In the genomic region with DNA sequence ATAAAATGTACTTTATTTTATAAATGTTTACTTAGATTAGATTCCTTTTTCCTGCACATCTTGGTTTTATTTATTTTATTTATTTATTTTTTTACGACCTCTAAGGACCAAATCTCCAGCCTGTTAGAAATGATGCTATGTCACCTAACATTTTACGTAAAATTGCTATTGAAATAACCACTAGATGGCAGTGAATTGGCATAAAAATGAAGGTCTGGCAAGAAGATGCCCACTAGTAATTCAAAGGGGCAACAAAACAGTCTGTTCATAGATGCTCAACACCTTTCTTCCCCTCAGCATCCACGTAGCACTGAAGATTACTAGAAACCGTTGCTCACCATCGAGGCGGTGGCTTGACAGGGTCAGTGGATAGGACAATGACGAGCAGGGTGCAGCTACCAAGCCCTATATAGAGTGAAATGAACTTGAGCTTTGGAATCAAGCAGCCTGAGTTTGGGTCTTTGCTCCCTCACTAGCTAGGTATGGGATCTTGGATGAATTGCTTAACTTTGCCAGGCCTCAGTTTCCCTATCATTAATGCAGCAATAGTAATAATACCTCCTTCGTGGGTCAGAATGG, we compare ENCODE assay signal across 9 cellular contexts.
DNase-seq lines count a peak whose midpoint lies in the region; ATAC-seq, FAIRE-seq and TF ChIP-seq lines count a peak whose summit lies in the region.
"Had no signal": no experiment of that assay in that cellular context is flagged by ENCODE, and none has a peak within 500 bp of the region (broad histone marks: within the 10 kb centered on the region; RNA-seq: fewer than 3 reads in every experiment).

No MANE protein-coding gene starts in this region.

- no peak overlapping the region for H3K4me2 ChIP-seq in keratinocyte (ENCODE audit: control insufficient read depth, extremely low read depth, insufficient read depth, low read depth, low read length)

- H3K27ac ChIP-seq in ascending aorta (no peak overlapping the region), keratinocyte (ENCODE audit: control insufficient read depth, insufficient read depth, low read length) (no peak overlapping the region)
- H3K27ac ChIP-seq: SJCRH30 had no signal

- TF ChIP-seq CTCF in GM10248 (IDR thresholded peaks at IDR 0.05; ENCODE audit: control extremely low read depth, extremely low read depth, low read depth, missing control alignments) (peak; percentile 51), ascending aorta (IDR thresholded peaks at IDR 0.05) (peak in 2 of 3 experiments; percentile 8 to 29), keratinocyte (optimal IDR thresholded peaks at IDR 0.05 in 1 of 3, IDR thresholded peaks at IDR 0.05 in 1 of 3, conservative IDR thresholded peaks at IDR 0.05 in 1 of 3; ENCODE audit: extremely low read depth in 1 of 3, insufficient read depth in 2 of 3, low read length in 3 of 3) (peak in 2 of 3 experiments; percentile 27 to 31)

- no peaks in the 10 kb centered on the region for H4K20me1 ChIP-seq in keratinocyte (ENCODE audit: control insufficient read depth, extremely low read depth, insufficient read depth, low read length)

- H3K36me3 ChIP-seq in ascending aorta: no peaks in the 10 kb centered on the region
- H3K36me3 ChIP-seq in keratinocyte (ENCODE audit: control insufficient read depth in 2 of 2, extremely low read depth in 1 of 2, insufficient read depth in 2 of 2, low read length in 2 of 2): no peaks in the 10 kb centered on the region
- H3K36me3 ChIP-seq: SJCRH30 had no signal

- no peak overlapping the region for H2AFZ ChIP-seq in keratinocyte (ENCODE audit: control insufficient read depth, low read length)

- intact Hi-C loops in ascending aorta (cut with DNase I): loop anchor here (10.0 kb wide), 1 partner anchor 341 kb away; no protein-coding TSS in a partner anchor
- intact Hi-C loops in sciatic nerve (cut with DNase I): loop anchor here (5.0 kb wide), 1 partner anchor 344 kb away; no protein-coding TSS in a partner anchor

- no peaks in the 10 kb centered on the region for H3K79me2 ChIP-seq in keratinocyte (ENCODE audit: control insufficient read depth, insufficient read depth, low read length)

- H3K4me3 ChIP-seq in ascending aorta (no peak overlapping the region), keratinocyte (ENCODE audit: control insufficient read depth in 2 of 3, extremely low read depth in 1 of 3, insufficient read depth in 2 of 3, low read depth in 1 of 3, low read length in 3 of 3) (no peak overlapping the region)
- H3K4me3 ChIP-seq: SJCRH30 had no signal

- POLR2A ChIA-PET in GM10248 (lab: Yijun Ruan, JAX): no interaction called here

- H3K27me3 ChIP-seq in ascending aorta (no peaks in the 10 kb centered on the region), keratinocyte (ENCODE audit: control insufficient read depth, extremely low read depth, insufficient read depth, low read length) (no peaks in the 10 kb centered on the region)
- H3K27me3 ChIP-seq: SJCRH30 had no signal

- DNase-seq in GM10248 (ENCODE audit: extremely low spot score) (peak; percentile 17), NCI-H1105 treated with DMSO at 0.1 percent for 48 hours (lab: John Stamatoyannopoulos, UW) (peak; percentile 45), ascending aorta (ENCODE audit: low spot score in 2 of 2) (no peak), keratinocyte (ENCODE audit: low read depth, low spot score) (no peak), HK-2 (ENCODE audit: unreplicated experiment) (no peak), sciatic nerve (ENCODE audit: low spot score) (no peak)

- CTCF ChIA-PET in GM10248 (lab: Yijun Ruan, JAX): interaction anchor here (0.6 to 3.4 kb wide), 7 partner anchors 8 to 1024 kb away, joined by 3 to 22 read pairs (median 4); partner anchors contain the start of gene PTPRM

- H3K9ac ChIP-seq in keratinocyte (ENCODE audit: control insufficient read depth, extremely low read depth, insufficient read depth, low read length): no peak overlapping the region

- no peaks in the 10 kb centered on the region for H3K9me1 ChIP-seq in keratinocyte (ENCODE audit: control insufficient read depth, extremely low read depth, insufficient read depth, low read length)

- no peak for ATAC-seq in GM19467 (IDR thresholded peaks at IDR 0.05; ENCODE audit: unreplicated experiment)
- no peak for ATAC-seq in HG03108 (IDR thresholded peaks at IDR 0.05; ENCODE audit: unreplicated experiment)
- no peak for ATAC-seq in sciatic nerve

- no peaks in the 10 kb centered on the region for H3K4me1 ChIP-seq in ascending aorta
- peaks cover 6% of the 10 kb centered on the region for H3K4me1 ChIP-seq in keratinocyte (ENCODE audit: control insufficient read depth, extremely low read depth, insufficient read depth, low read length)
- H3K4me1 ChIP-seq: SJCRH30 had no signal

- FAIRE-seq in keratinocyte (lab: Jason Lieb, UNC): peak; percentile 55

- dilution Hi-C loops in keratinocyte (cut with MboI; ENCODE audit: extremely low pct_ligation_motif_present, low sequenced_read_pairs): loop anchor here (10.0 kb wide), 1 partner anchor 331 kb away; no protein-coding TSS in a partner anchor

- H3K9me3 ChIP-seq in ascending aorta: no peaks in the 10 kb centered on the region
- H3K9me3 ChIP-seq in keratinocyte (ENCODE audit: control insufficient read depth, low read depth, low read length): no peaks in the 10 kb centered on the region
- H3K9me3 ChIP-seq: SJCRH30 had no signal

Comparison
In these comparisons a context has a peak if more than half of its experiments do, and no peak if none do; other contexts are left out.
1. DNase-seq: peak in GM10248 (single experiment) and NCI-H1105 treated with DMSO at 0.1 percent for 48 hours (single experiment); none in ascending aorta (0 of 2), keratinocyte (single experiment), HK-2 (single experiment) and sciatic nerve (single experiment).
2. Peak in every context shown above with its lines, with median percentiles within 50 percentile points of each other: CTCF ChIP-seq.